Comparison of ENCODE assay signal across 8 cellular contexts in the genomic region with DNA sequence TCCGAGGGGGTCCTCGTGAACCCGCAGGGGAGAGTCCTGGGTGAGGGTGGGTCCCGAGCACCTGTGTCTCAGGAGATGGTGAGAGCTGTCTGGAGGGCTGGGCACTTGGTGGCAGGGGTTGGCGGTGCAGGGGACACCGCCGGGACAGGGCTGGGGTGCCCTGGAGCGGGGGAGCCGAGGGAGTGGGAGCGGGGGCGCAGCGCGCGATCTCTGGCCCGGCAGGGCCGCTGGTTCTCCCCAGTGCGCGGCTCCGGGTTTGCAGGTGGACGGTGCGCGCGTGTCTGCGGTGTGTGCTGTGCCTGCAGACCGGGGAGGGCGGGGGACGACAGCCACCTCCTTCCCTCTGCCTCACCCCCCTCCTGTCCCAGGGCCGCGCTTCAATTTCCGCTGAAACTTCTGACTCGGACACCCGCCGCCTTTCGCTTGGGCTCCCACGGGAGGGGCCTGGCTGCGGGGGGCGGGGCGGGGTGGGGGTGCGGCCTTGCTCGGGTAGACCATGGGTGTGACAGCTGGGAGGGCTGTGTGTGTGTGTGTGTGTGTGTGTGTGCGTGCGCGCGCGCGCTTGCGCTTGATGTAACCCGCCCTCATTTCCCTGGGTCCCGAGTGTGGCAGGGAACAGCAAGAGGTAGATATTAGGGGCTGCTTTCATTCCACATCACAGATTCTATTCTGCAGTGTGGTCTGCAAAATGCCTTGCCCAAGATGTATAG. TPM values are rescaled to one million over a fixed set of nuclear protein-coding genes. Genes with fewer than 3 reads are reported as not detected.
DNase-seq lines count a peak whose midpoint lies in the region; ATAC-seq, FAIRE-seq and TF ChIP-seq lines count a peak whose summit lies in the region.

No MANE protein-coding gene starts in this region.

- no peak overlapping the region for H2BK20ac ChIP-seq in H1 (ENCODE audit: low read length)

- H4K20me1 ChIP-seq in H1 (replicated peaks in 1 of 2; ENCODE audit: control insufficient read depth in 1 of 2, insufficient read depth in 2 of 2, low read length in 2 of 2), result peaks cover 3 to 7% of the 10 kb centered on the region in 2 experiments

- no peak for TF ChIP-seq POLR2A in H1 (IDR thresholded peaks at IDR 0.05; ENCODE audit: control extremely low read depth in 1 of 2, low read depth in 2 of 2, low read length in 2 of 2)

- POLR2A ChIA-PET in AG04450 (lab: Yijun Ruan, JAX) (interaction anchor here (0.5 to 2.0 kb wide), 3 partner anchors 19 to 47 kb away, joined by 3 to 8 read pairs (median 4); no protein-coding TSS in a partner anchor), H1 (lab: Charles Lee; ENCODE audit: partially characterized antibody) (interaction anchor here (0.8 to 15.2 kb wide), 14 partner anchors 9 to 162 kb away, joined by 3 to 263 read pairs (median 6); a partner anchor contains a TSS)
- POLR2A ChIA-PET in activated CD8-positive, alpha-beta T cell treated with anti-CD3 and anti-CD28 coated beads, Interleukin-2, amount 10 ng/mL, durations not matched to agents 7 days and 5 days (lab: Charles Lee), result interaction anchor here (0.6 to 1.6 kb wide), 6 partner anchors 9 to 81 kb away, joined by 3 to 8 read pairs (median 4); a partner anchor contains a TSS

- H3K14ac ChIP-seq in H1 (ENCODE audit: insufficient read length), result no peak overlapping the region

- H3K56ac ChIP-seq in H1 (replicated peaks; ENCODE audit: insufficient read length, low read depth, low read length), result no peak overlapping the region

- H3K4me2 ChIP-seq in H1 (ENCODE audit: insufficient read depth in 1 of 2, low read depth in 2 of 2, low read length in 2 of 2), result peak overlapping the region; percentile 61 to 92

- no peak overlapping the region for H3K18ac ChIP-seq in H1 (ENCODE audit: extremely low read depth, low read length)

- H3K36me3 ChIP-seq in H1 (ENCODE audit: control insufficient read depth in 2 of 4, insufficient read depth in 4 of 4, low read length in 3 of 4), result no peaks in the 10 kb centered on the region
- peaks cover 3% of the 10 kb centered on the region for H3K36me3 ChIP-seq in mesodermal cell (ENCODE audit: control insufficient read depth, insufficient read depth, low read length)

- no peak overlapping the region for H2AFZ ChIP-seq in H1 (ENCODE audit: low read length)

- no peak overlapping the region; the same call in 1 of the 2 replicates for H2AK5ac ChIP-seq in H1 (ENCODE audit: low read depth, low read length)

- H3K4me3 Mint-ChIP-seq in activated CD8-positive, alpha-beta T cell treated with anti-CD3 and anti-CD28 coated beads, Interleukin-2, amount 10 ng/mL, durations not matched to agents 7 days and 5 days, result peak overlapping the region; percentile 79

- ATAC-seq in GM18873 (IDR thresholded peaks at IDR 0.05; ENCODE audit: low FRiP score, unreplicated experiment) (peak; percentile 48), HG03103 (IDR thresholded peaks at IDR 0.05; ENCODE audit: low read depth, unreplicated experiment) (peak; percentile 38)
- peak; percentile 77 for ATAC-seq in activated CD8-positive, alpha-beta T cell treated with anti-CD3 and anti-CD28 coated beads, Interleukin-2, amount 10 ng/mL, durations not matched to agents 7 days and 5 days

- no peak overlapping the region for H3K23ac ChIP-seq in H1 (ENCODE audit: insufficient read length)

- peak overlapping the region in 1 of 4 experiments; percentile 41; a peak in 1 of 7 replicates for H3K9ac ChIP-seq in H1 (replicated peaks in 1 of 4; ENCODE audit: extremely low read depth in 1 of 4, low read depth in 3 of 4, low read length in 3 of 4)

- peaks cover 0 to 7% (median 1%) of the 10 kb centered on the region in 4 experiments; a peak in 3 of 7 replicates for H3K4me1 ChIP-seq in H1 (replicated peaks in 1 of 4; ENCODE audit: control insufficient read depth in 3 of 4, insufficient read depth in 4 of 4, low read length in 3 of 4)
- H3K4me1 ChIP-seq in mesodermal cell (ENCODE audit: control insufficient read depth, insufficient read depth, low read length, poor library complexity, severe bottlenecking), result peaks cover 3% of the 10 kb centered on the region

- no peaks in the 10 kb centered on the region for H3K9me3 Mint-ChIP-seq in activated CD8-positive, alpha-beta T cell treated with anti-CD3 and anti-CD28 coated beads, Interleukin-2, amount 10 ng/mL, durations not matched to agents 7 days and 5 days (ENCODE audit: insufficient read depth)

- H3K9me3 ChIP-seq in AG04450 (ENCODE audit: control insufficient read depth, insufficient read depth, low read length) (no peaks in the 10 kb centered on the region; the same call in 1 of the 2 replicates), H1 (ENCODE audit: insufficient read depth in 2 of 2, low read depth in 1 of 2, low read length in 1 of 2) (no peaks in the 10 kb centered on the region), mesodermal cell (ENCODE audit: control insufficient read depth, low read length) (no peaks in the 10 kb centered on the region)

- H3K23me2 ChIP-seq in H1 (ENCODE audit: low read depth, low read length), result peaks cover 7% of the 10 kb centered on the region; the same call in 1 of the 2 replicates

- peak overlapping the region; percentile 82 for H4K8ac ChIP-seq in H1 (ENCODE audit: extremely low read depth, insufficient read depth, low read length)

- peaks cover 29% of the 10 kb centered on the region for H3K4me1 Mint-ChIP-seq in activated CD8-positive, alpha-beta T cell treated with anti-CD3 and anti-CD28 coated beads, Interleukin-2, amount 10 ng/mL, durations not matched to agents 7 days and 5 days (ENCODE audit: low read depth)

- H2BK15ac ChIP-seq in H1 (ENCODE audit: low read length), result no peak overlapping the region

- H3K27ac ChIP-seq in AG04450 (ENCODE audit: low read depth, low read length) (peak overlapping the region; percentile 61), H1 (ENCODE audit: low read depth, low read length) (no peak overlapping the region), mesodermal cell (ENCODE audit: low read depth, low read length, severe bottlenecking) (no peak overlapping the region)

- no peak overlapping the region for H2BK120ac ChIP-seq in H1 (replicated peaks; ENCODE audit: low read depth, low read length)

- TF ChIP-seq EP300 in H1 (IDR thresholded peaks at IDR 0.05; ENCODE audit: borderline replicate concordance in 1 of 2, low read depth in 2 of 2, low read length in 2 of 2), result no peak

- H3K27me3 ChIP-seq in AG04450 (ENCODE audit: control insufficient read depth, insufficient read depth, low read length) (no peaks in the 10 kb centered on the region), H1 (replicated peaks in 1 of 4; ENCODE audit: control insufficient read depth in 3 of 4, extremely low read depth in 1 of 4, insufficient read depth in 3 of 4, low read length in 3 of 4) (peaks cover 0 to 15% (median 8%) of the 10 kb centered on the region in 4 experiments; a peak in 5 of 7 replicates)

- peaks cover 0 to 3% of the 10 kb centered on the region in 2 experiments; a peak in 1 of 4 replicates for H3K79me2 ChIP-seq in H1 (ENCODE audit: control insufficient read depth in 1 of 2, insufficient read depth in 2 of 2, low read length in 2 of 2)

- H4K5ac ChIP-seq in H1 (ENCODE audit: insufficient read length, low read depth, low read length), result no peak overlapping the region

- peak overlapping the region; percentile 87 for H3K27ac Mint-ChIP-seq in activated CD8-positive, alpha-beta T cell treated with anti-CD3 and anti-CD28 coated beads, Interleukin-2, amount 10 ng/mL, durations not matched to agents 7 days and 5 days

- no peak for TF ChIP-seq RAD21 in H1 (IDR thresholded peaks at IDR 0.05 in 1 of 2, conservative IDR thresholded peaks at IDR 0.05 in 1 of 2; ENCODE audit: low read depth in 2 of 2, low read length in 2 of 2)

- peak overlapping the region; percentile 5; the same call in 1 of the 2 replicates for H2BK12ac ChIP-seq in H1 (ENCODE audit: low read depth, low read length)

- H3K36me3 Mint-ChIP-seq in activated CD8-positive, alpha-beta T cell treated with anti-CD3 and anti-CD28 coated beads, Interleukin-2, amount 10 ng/mL, durations not matched to agents 7 days and 5 days (ENCODE audit: low read depth), result peaks cover 20% of the 10 kb centered on the region

- H3K4me3 ChIP-seq in AG04450 (ENCODE audit: low read depth, low read length) (peak overlapping the region; percentile 83), H1 (ENCODE audit: extremely low read depth in 1 of 4, insufficient read depth in 2 of 4, low read depth in 3 of 4, low read length in 4 of 4) (peak overlapping the region; percentile 38 to 87 (median 50)), mesodermal cell (ENCODE audit: extremely low read depth, insufficient read depth, low read length, poor library complexity, severe bottlenecking) (peak overlapping the region; percentile 63)

- TF ChIP-seq CTCF in AG04450 (IDR thresholded peaks at IDR 0.05; ENCODE audit: low read depth, low read length) (no peak), H1 (IDR thresholded peaks at IDR 0.05; ENCODE audit: control extremely low read depth in 1 of 3, insufficient read depth in 1 of 3, low read depth in 1 of 3, low read length in 3 of 3) (no peak)

- no peak overlapping the region for H2BK5ac ChIP-seq in H1 (ENCODE audit: low read depth, low read length)

- 8% methylated on average over 17 of the region's 49 CpGs; no CpG with 5 or more reads in 1 of the 2 experiments for WGBS in H1 (ENCODE audit: extremely low coverage in 1 of 2, insufficient coverage in 1 of 2, insufficient read length in 1 of 2, insufficient replicate concordance in 2 of 2, low coverage in 1 of 2, low lambda C conversion rate in 2 of 2, missing lambda C conversion rate in 1 of 2), 2 experiments
- whole genome bisulfite sequencing in mesodermal cell (ENCODE audit: insufficient coverage in 2 of 2), 2 experiments, result 5 to 13% methylated on average over 15 to 27 of the region's 49 CpGs

- FAIRE-seq in H1 (lab: Jason Lieb, UNC), result no peak

- CTCF ChIA-PET in AG04450 (lab: Charles Lee) (interaction anchor here (1.9 to 2.3 kb wide), 2 partner anchors 27 to 28 kb away, joined by 8 to 11 read pairs; no protein-coding TSS in a partner anchor), H1 (lab: Charles Lee; ENCODE audit: partially characterized antibody) (interaction anchor here (0.7 to 4.3 kb wide), 6 partner anchors 10 to 69 kb away, joined by 3 to 18 read pairs (median 4); no protein-coding TSS in a partner anchor)
- CTCF ChIA-PET in activated CD8-positive, alpha-beta T cell treated with anti-CD3 and anti-CD28 coated beads, Interleukin-2, amount 10 ng/mL, durations not matched to agents 7 days and 5 days (lab: Charles Lee), result interaction anchor here (1.1 to 4.1 kb wide), 5 partner anchors 10 to 97 kb away, joined by 3 to 15 read pairs (median 6); no protein-coding TSS in a partner anchor

- H3K4ac ChIP-seq in H1 (replicated peaks; ENCODE audit: insufficient read length, low read depth, low read length), result no peak overlapping the region

- no peaks in the 10 kb centered on the region; the same call in 1 of the 2 replicates for H3K79me1 ChIP-seq in H1 (ENCODE audit: low read depth, low read length)

- DNase-seq in AG04450 (ENCODE audit: low read depth, low spot score) (no peak), NCI-H748 (lab: John Stamatoyannopoulos, UW; ENCODE audit: unreplicated experiment) (peak; percentile 86), H1 (ENCODE audit: low read depth in 1 of 2, low spot score in 2 of 2) (peak in 1 of 2 experiments; percentile 64)
- peak; percentile 91 for DNase-seq in activated CD8-positive, alpha-beta T cell treated with anti-CD3 and anti-CD28 coated beads, Interleukin-2, amount 10 ng/mL, durations not matched to agents 7 days and 5 days
- peak; percentile 41 to 48 for DNase-seq in stimulated activated CD8-positive, alpha-beta memory T cell treated with anti-CD3 and anti-CD28 coated beads, Interleukin-4, amount 100 ng/mL, for 1 hour (ENCODE audit: low read depth in 2 of 2, low spot score in 1 of 2)

- H3K27me3 Mint-ChIP-seq in activated CD8-positive, alpha-beta T cell treated with anti-CD3 and anti-CD28 coated beads, Interleukin-2, amount 10 ng/mL, durations not matched to agents 7 days and 5 days (ENCODE audit: low read depth), result peaks cover 2% of the 10 kb centered on the region

- no peak overlapping the region for H4K91ac ChIP-seq in H1 (replicated peaks; ENCODE audit: insufficient read length, low read length)

RNA-seq across cellular contexts. Expression of a gene that starts 1.2 kb away (rescaled TPM):
- polyA plus RNA-seq in AG04450 (2011; rRNA removed) (32.6 and 45.5 TPM in 2 replicates), H1 (2011; rRNA removed) (17.1 and 30.0 TPM in 2 replicates)
- 26.6 and 31.1 TPM in 2 replicates for polyA minus RNA-seq in AG04450 (2011; rRNA and poly(A)+ RNA removed)
- total RNA-seq in activated CD8-positive, alpha-beta T cell treated with anti-CD3 and anti-CD28 coated beads, Interleukin-2, amount 10 ng/mL, durations not matched to agents 7 days and 5 days, result 10 to 100 TPM; 32.6 to 32.8 TPM
- total RNA-seq in H1 (2021; fragmentation: NEBNext Ultra II Directional; extraction: Animal tissue kit (Norgen Biotek cat#: 25700)), result 9.0 and 10.1 TPM in 2 replicates
- 20.6 TPM for polyA plus RNA-seq in H1 (2011; cell fraction: cytosol; rRNA removed)
- 22.8 TPM for polyA plus RNA-seq in H1 (2011; cell fraction: nucleus; rRNA removed)
- 4.7 to 10.2 TPM (median 8.5 TPM) in 4 replicates for polyA plus RNA-seq in H1 (2012, experiment 1 of 2)
- polyA plus RNA-seq in H1 (2012, experiment 2 of 2), result 11.2 TPM
- polyA plus RNA-seq in H1 (2013, experiment 1 of 2), result 8.1 TPM
- polyA plus RNA-seq in H1 (2013, experiment 2 of 2), result 8.1 TPM
- 10.1 and 14.9 TPM in 2 replicates for polyA minus RNA-seq in H1 (2011; rRNA and poly(A)+ RNA removed)
- 11.1 TPM for polyA minus RNA-seq in H1 (2011; cell fraction: cytosol; rRNA and poly(A)+ RNA removed)
- polyA minus RNA-seq in H1 (2011; cell fraction: nucleus; rRNA and poly(A)+ RNA removed), result 7.7 TPM
- 20.7 TPM for polyA plus RNA-seq in mesodermal cell (2013, experiment 1 of 2)
- polyA plus RNA-seq in mesodermal cell (2013, experiment 2 of 2), result 13.8 TPM

RNA-seq across cellular contexts. Expression of a gene that starts 26.4 kb away (rescaled TPM):
- 57.4 and 69.3 TPM in 2 replicates for polyA plus RNA-seq in AG04450 (2011; rRNA removed)
- polyA minus RNA-seq in AG04450 (2011; rRNA and poly(A)+ RNA removed), result 54.7 and 98.6 TPM in 2 replicates
- 100 to 1,000 TPM; 135 to 149 TPM for total RNA-seq in activated CD8-positive, alpha-beta T cell treated with anti-CD3 and anti-CD28 coated beads, Interleukin-2, amount 10 ng/mL, durations not matched to agents 7 days and 5 days
- 48.7 and 54.7 TPM in 2 replicates for total RNA-seq in H1 (2021; fragmentation: NEBNext Ultra II Directional; extraction: Animal tissue kit (Norgen Biotek cat#: 25700))
- polyA plus RNA-seq in H1 (2011; rRNA removed), result 43.1 and 60.1 TPM in 2 replicates
- polyA plus RNA-seq in H1 (2011; cell fraction: cytosol; rRNA removed), result 42.6 TPM
- 121 TPM for polyA plus RNA-seq in H1 (2011; cell fraction: nucleus; rRNA removed)
- polyA plus RNA-seq in H1 (2012, experiment 1 of 2), result 61.2 to 71.1 TPM (median 65.0 TPM) in 4 replicates
- 49.7 TPM for polyA plus RNA-seq in H1 (2012, experiment 2 of 2)
- polyA plus RNA-seq in H1 (2013, experiment 1 of 2), result 42.6 TPM
- polyA plus RNA-seq in H1 (2013, experiment 2 of 2), result 41.0 TPM
- 25.1 and 25.9 TPM in 2 replicates for polyA minus RNA-seq in H1 (2011; rRNA and poly(A)+ RNA removed)
- polyA minus RNA-seq in H1 (2011; cell fraction: cytosol; rRNA and poly(A)+ RNA removed), result 20.8 TPM
- 32.7 TPM for polyA minus RNA-seq in H1 (2011; cell fraction: nucleus; rRNA and poly(A)+ RNA removed)
- polyA plus RNA-seq in mesodermal cell (2013, experiment 1 of 2), result 61.7 TPM
- polyA plus RNA-seq in mesodermal cell (2013, experiment 2 of 2), result 56.2 TPM

RNA-seq across cellular contexts. Expression of a gene that starts 34.8 kb away (rescaled TPM):
- 35.6 and 43.3 TPM in 2 replicates for polyA plus RNA-seq in AG04450 (2011; rRNA removed)
- polyA minus RNA-seq in AG04450 (2011; rRNA and poly(A)+ RNA removed), result 27.3 and 34.1 TPM in 2 replicates
- 1 to 10 TPM; 1.4 to 2.4 TPM for total RNA-seq in activated CD8-positive, alpha-beta T cell treated with anti-CD3 and anti-CD28 coated beads, Interleukin-2, amount 10 ng/mL, durations not matched to agents 7 days and 5 days
- 15.0 and 19.4 TPM in 2 replicates for total RNA-seq in H1 (2021; fragmentation: NEBNext Ultra II Directional; extraction: Animal tissue kit (Norgen Biotek cat#: 25700))
- 33.3 and 41.9 TPM in 2 replicates for polyA plus RNA-seq in H1 (2011; rRNA removed)
- 25.4 TPM for polyA plus RNA-seq in H1 (2011; cell fraction: cytosol; rRNA removed)
- polyA plus RNA-seq in H1 (2011; cell fraction: nucleus; rRNA removed), result 20.5 TPM
- polyA plus RNA-seq in H1 (2012, experiment 1 of 2), result 17.4 to 24.3 TPM (median 23.5 TPM) in 4 replicates
- 23.4 TPM for polyA plus RNA-seq in H1 (2012, experiment 2 of 2)
- 19.3 TPM for polyA plus RNA-seq in H1 (2013, experiment 1 of 2)
- 21.8 TPM for polyA plus RNA-seq in H1 (2013, experiment 2 of 2)
- polyA minus RNA-seq in H1 (2011; rRNA and poly(A)+ RNA removed), result 11.8 and 15.0 TPM in 2 replicates
- polyA minus RNA-seq in H1 (2011; cell fraction: cytosol; rRNA and poly(A)+ RNA removed), result 16.5 TPM
- polyA minus RNA-seq in H1 (2011; cell fraction: nucleus; rRNA and poly(A)+ RNA removed), result 8.1 TPM
- polyA plus RNA-seq in mesodermal cell (2013, experiment 1 of 2), result 53.5 TPM
- polyA plus RNA-seq in mesodermal cell (2013, experiment 2 of 2), result 44.3 TPM

RNA-seq across cellular contexts. Expression of a gene that starts 56.4 kb away (rescaled TPM):
- polyA plus RNA-seq in AG04450 (2011; rRNA removed) (3.8 and 4.6 TPM in 2 replicates), H1 (2011; rRNA removed) (6.4 and 14.4 TPM in 2 replicates)
- 4.6 TPM in 2 replicates for polyA minus RNA-seq in AG04450 (2011; rRNA and poly(A)+ RNA removed)
- 1 to 10 TPM; 5.5 to 5.8 TPM for total RNA-seq in activated CD8-positive, alpha-beta T cell treated with anti-CD3 and anti-CD28 coated beads, Interleukin-2, amount 10 ng/mL, durations not matched to agents 7 days and 5 days
- 63.0 and 66.1 TPM in 2 replicates for total RNA-seq in H1 (2021; fragmentation: NEBNext Ultra II Directional; extraction: Animal tissue kit (Norgen Biotek cat#: 25700))
- polyA plus RNA-seq in H1 (2011; cell fraction: cytosol; rRNA removed), result 9.3 TPM
- polyA plus RNA-seq in H1 (2011; cell fraction: nucleus; rRNA removed), result 20.6 TPM
- polyA plus RNA-seq in H1 (2012, experiment 1 of 2), result 28.3 to 39.1 TPM (median 34.8 TPM) in 4 replicates
- 27.6 TPM for polyA plus RNA-seq in H1 (2012, experiment 2 of 2)
- 34.1 TPM for polyA plus RNA-seq in H1 (2013, experiment 1 of 2)
- 34.4 TPM for polyA plus RNA-seq in H1 (2013, experiment 2 of 2)
- polyA minus RNA-seq in H1 (2011; rRNA and poly(A)+ RNA removed), result 2.9 and 6.2 TPM in 2 replicates
- 16.2 TPM for polyA minus RNA-seq in H1 (2011; cell fraction: cytosol; rRNA and poly(A)+ RNA removed)
- 11.5 TPM for polyA minus RNA-seq in H1 (2011; cell fraction: nucleus; rRNA and poly(A)+ RNA removed)
- polyA plus RNA-seq in mesodermal cell (2013, experiment 1 of 2), result 42.8 TPM
- polyA plus RNA-seq in mesodermal cell (2013, experiment 2 of 2), result 40.6 TPM
